Comparison of ENCODE assay signal across 8 cellular contexts in genomic region chrX:40154853-40155616, GRCh38. TPM values are rescaled to one million over a fixed set of nuclear protein-coding genes. Genes with fewer than 3 reads are reported as not detected.
A peak's percentile ranks its signal among the peaks of the same experiment; 100 is the strongest.
DNase-seq lines count a peak whose midpoint lies in the region; ATAC-seq and TF ChIP-seq lines count a peak whose summit lies in the region.

No MANE protein-coding gene starts in this region.

- peaks cover 57% of the 10 kb centered on the region for H3K4me1 ChIP-seq in HAP-1
- peaks cover 6 to 56% (median 21%) of the 10 kb centered on the region in 4 donors for H3K4me1 ChIP-seq in liver (ENCODE audit: control insufficient read depth in 4 of 4, insufficient read depth in 4 of 4, low read length in 3 of 4)
- peaks cover 30 to 33% of the 10 kb centered on the region in 2 donors for H3K4me1 ChIP-seq in thyroid gland

- no peak for TF ChIP-seq POLR2A in thyroid gland (IDR thresholded peaks at IDR 0.05)

- no peak for TF ChIP-seq CTCF in BJ (IDR thresholded peaks at IDR 0.05; ENCODE audit: insufficient read depth, low read depth, low read length)
- no peak for TF ChIP-seq CTCF in RWPE1 (conservative IDR thresholded peaks at IDR 0.05; ENCODE audit: low read depth)
- TF ChIP-seq CTCF in liver (IDR thresholded peaks at IDR 0.05; ENCODE audit: low read depth, low read length, missing input control) = no peak
- TF ChIP-seq CTCF in thyroid gland (IDR thresholded peaks at IDR 0.05) = no peak

- DNase-seq in BJ (ENCODE audit: low read depth) = no peak
- peak; percentile 3 to 78 for DNase-seq in HAP-1 (ENCODE audit: low spot score in 2 of 2)
- DNase-seq in RWPE1 (ENCODE audit: low spot score) = no peak
- peak; percentile 53 for DNase-seq in cerebellar cortex (ENCODE audit: low spot score)
- peak; percentile 72 to 73 for DNase-seq in thyroid gland
- DNase-seq in effector CD4-positive, alpha-beta T cell = no peak

- H3K27me3 ChIP-seq in BJ (ENCODE audit: control insufficient read depth, insufficient read depth, low read length) = no peaks in the 10 kb centered on the region
- H3K27me3 ChIP-seq in HAP-1 (ENCODE audit: low read depth) = no peaks in the 10 kb centered on the region
- no peaks in the 10 kb centered on the region for H3K27me3 ChIP-seq in liver (ENCODE audit: control insufficient read depth in 4 of 4, insufficient read depth in 4 of 4, low read length in 3 of 4)
- no peaks in the 10 kb centered on the region for H3K27me3 ChIP-seq in thyroid gland

- TF ChIP-seq RAD21 in liver (IDR thresholded peaks at IDR 0.05) = peak in 1 of 2 donors; percentile 59

- intact Hi-C loops in thyroid gland (cut with DNase I) = loop anchor here (10.0 kb wide), 1 partner anchor 340 kb away; no protein-coding TSS in a partner anchor

- H3K27ac ChIP-seq in RWPE1 (peak overlapping the region; percentile 86), liver (ENCODE audit: low read depth in 1 of 2, low read length in 2 of 2) (peak overlapping the region; percentile 72 to 76), thyroid gland (peak overlapping the region; percentile 57 to 77 (median 59))

- H3K9ac ChIP-seq in liver (ENCODE audit: low read depth in 1 of 2, low read length in 2 of 2) = no peak overlapping the region

- no peak for ATAC-seq in GM19395 (IDR thresholded peaks at IDR 0.05; ENCODE audit: unreplicated experiment)

- peak overlapping the region; percentile 29 for H3K4me3 ChIP-seq in BJ (ENCODE audit: low read depth, low read length)
- H3K4me3 ChIP-seq in HAP-1 = peak overlapping the region; percentile 45
- H3K4me3 ChIP-seq in liver (ENCODE audit: low read depth in 1 of 3, low read length in 3 of 3) = peak overlapping the region in 2 of 3 donors; percentile 41 to 58
- peak overlapping the region in 1 of 3 donors; percentile 30 for H3K4me3 ChIP-seq in thyroid gland (replicated peaks in 1 of 3)

- in situ Hi-C loops in HAP-1 (cut with MboI; ENCODE audit: low sequenced_read_pairs) = no loop called here

- POLR2A ChIA-PET in BJ (lab: Charles Lee) = interaction anchor here (0.6 kb wide), 1 partner anchor 15 kb away, joined by 3 read pairs; no protein-coding TSS in a partner anchor
- POLR2A ChIA-PET in RWPE1 (lab: Yijun Ruan, JAX; ENCODE audit: low non-redundant PET) = no interaction called here

- CTCF ChIA-PET in BJ (lab: Yijun Ruan, JAX) (no interaction called here), RWPE1 (lab: Yijun Ruan, JAX) (interaction anchor here (0.6 to 0.8 kb wide), 2 partner anchors 17 to 316 kb away, joined by 3 read pairs; no protein-coding TSS in a partner anchor)

- H3K36me3 ChIP-seq in BJ (ENCODE audit: control insufficient read depth, insufficient read depth, low read length) (no peaks in the 10 kb centered on the region), HAP-1 (replicated peaks) (no peaks in the 10 kb centered on the region), liver (ENCODE audit: control insufficient read depth in 4 of 4, insufficient read depth in 3 of 4, low read depth in 1 of 4, low read length in 3 of 4) (no peaks in the 10 kb centered on the region), thyroid gland (no peaks in the 10 kb centered on the region)

- H3K9me3 ChIP-seq in HAP-1 = no peaks in the 10 kb centered on the region
- H3K9me3 ChIP-seq in liver (ENCODE audit: control insufficient read depth in 4 of 4, low read length in 3 of 4) = no peaks in the 10 kb centered on the region
- no peaks in the 10 kb centered on the region for H3K9me3 ChIP-seq in thyroid gland

- under 1% methylated on average over 71 of the region's 73 CpGs for WGBS in liver
- WGBS in thyroid gland, 2 donors = 1 to 2% methylated on average over 9 to 20 of the region's 73 CpGs

TF ChIP-seq in liver, 16 proteins besides CTCF, POLR2A, EP300 and RAD21:
- TF ChIP-seq FOXA2 (IDR thresholded peaks at IDR 0.05) = no peak
- TF ChIP-seq JUND (IDR thresholded peaks at IDR 0.05) = no peak
- peak; percentile 78 to 83 for TF ChIP-seq RXRA (IDR thresholded peaks at IDR 0.05)
- TF ChIP-seq ZBTB33 (IDR thresholded peaks at IDR 0.05) = no peak
- TF ChIP-seq GABPA (IDR thresholded peaks at IDR 0.05 in 1 of 2, conservative IDR thresholded peaks at IDR 0.05 in 1 of 2) = no peak
- TF ChIP-seq, protein P1, sequence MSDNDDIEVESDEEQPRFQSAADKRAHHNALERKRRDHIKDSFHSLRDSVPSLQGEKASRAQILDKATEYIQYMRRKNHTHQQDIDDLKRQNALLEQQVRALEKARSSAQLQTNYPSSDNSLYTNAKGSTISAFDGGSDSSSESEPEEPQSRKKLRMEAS (IDR thresholded peaks at IDR 0.05) = no peak
- peak; percentile 34 for TF ChIP-seq YY1 (IDR thresholded peaks at IDR 0.05)
- TF ChIP-seq TAF1 (conservative IDR thresholded peaks at IDR 0.05) = peak; percentile 17
- peak; percentile 63 for TF ChIP-seq SP1 (IDR thresholded peaks at IDR 0.05)
- TF ChIP-seq, protein P2, sequence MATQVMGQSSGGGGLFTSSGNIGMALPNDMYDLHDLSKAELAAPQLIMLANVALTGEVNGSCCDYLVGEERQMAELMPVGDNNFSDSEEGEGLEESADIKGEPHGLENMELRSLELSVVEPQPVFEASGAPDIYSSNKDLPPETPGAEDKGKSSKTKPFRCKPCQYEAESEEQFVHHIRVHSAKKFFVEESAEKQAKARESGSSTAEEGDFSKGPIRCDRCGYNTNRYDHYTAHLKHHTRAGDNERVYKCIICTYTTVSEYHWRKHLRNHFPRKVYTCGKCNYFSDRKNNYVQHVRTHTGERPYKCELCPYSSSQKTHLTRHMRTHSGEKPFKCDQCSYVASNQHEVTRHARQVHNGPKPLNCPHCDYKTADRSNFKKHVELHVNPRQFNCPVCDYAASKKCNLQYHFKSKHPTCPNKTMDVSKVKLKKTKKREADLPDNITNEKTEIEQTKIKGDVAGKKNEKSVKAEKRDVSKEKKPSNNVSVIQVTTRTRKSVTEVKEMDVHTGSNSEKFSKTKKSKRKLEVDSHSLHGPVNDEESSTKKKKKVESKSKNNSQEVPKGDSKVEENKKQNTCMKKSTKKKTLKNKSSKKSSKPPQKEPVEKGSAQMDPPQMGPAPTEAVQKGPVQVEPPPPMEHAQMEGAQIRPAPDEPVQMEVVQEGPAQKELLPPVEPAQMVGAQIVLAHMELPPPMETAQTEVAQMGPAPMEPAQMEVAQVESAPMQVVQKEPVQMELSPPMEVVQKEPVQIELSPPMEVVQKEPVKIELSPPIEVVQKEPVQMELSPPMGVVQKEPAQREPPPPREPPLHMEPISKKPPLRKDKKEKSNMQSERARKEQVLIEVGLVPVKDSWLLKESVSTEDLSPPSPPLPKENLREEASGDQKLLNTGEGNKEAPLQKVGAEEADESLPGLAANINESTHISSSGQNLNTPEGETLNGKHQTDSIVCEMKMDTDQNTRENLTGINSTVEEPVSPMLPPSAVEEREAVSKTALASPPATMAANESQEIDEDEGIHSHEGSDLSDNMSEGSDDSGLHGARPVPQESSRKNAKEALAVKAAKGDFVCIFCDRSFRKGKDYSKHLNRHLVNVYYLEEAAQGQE (IDR thresholded peaks at IDR 0.05) = no peak
- TF ChIP-seq HNF4G (IDR thresholded peaks at IDR 0.05) = no peak
- no peak for TF ChIP-seq ATF3 (IDR thresholded peaks at IDR 0.05)
- no peak for TF ChIP-seq FOXA1 (IDR thresholded peaks at IDR 0.05)
- peak; percentile 65 for TF ChIP-seq NR2F2 (IDR thresholded peaks at IDR 0.05)
- peak in 1 of 2 donors; percentile 46 for TF ChIP-seq EGR1 (IDR thresholded peaks at IDR 0.05; ENCODE audit: low read depth in 2 of 2)
- peak in 1 of 2 donors; percentile 37 for TF ChIP-seq HNF4A (conservative IDR thresholded peaks at IDR 0.05)

RNA-seq across cellular contexts. Expression of gene BCOR, which starts 57.3 kb away (rescaled TPM):
- polyA plus RNA-seq in BJ (2011; rRNA removed) (5.6 TPM in 2 replicates), liver (1 to 10 TPM; 5.6 to 6.8 TPM)
- polyA minus RNA-seq in BJ (2011; rRNA and poly(A)+ RNA removed) = 10.2 and 16.9 TPM in 2 replicates
- total RNA-seq in liver (10 to 100 TPM; 15.1 to 23.0 TPM), thyroid gland (10 to 100 TPM; 30.9 to 67.4 (median 42.4) TPM)

Comparison
In these comparisons a context has a peak if more than half of its experiments do, and no peak if none do; other contexts are left out.
1. DNase-seq: peak in HAP-1 (2 of 2), cerebellar cortex (single experiment) and thyroid gland (2 of 2); none in BJ (single experiment), RWPE1 (single experiment) and effector CD4-positive, alpha-beta T cell (single experiment).
2. Peak in every context shown above with its lines, with median percentiles within 50 percentile points of each other: H3K27ac ChIP-seq.